ENCODE assay signal across 8 cellular contexts in the genomic region with DNA sequence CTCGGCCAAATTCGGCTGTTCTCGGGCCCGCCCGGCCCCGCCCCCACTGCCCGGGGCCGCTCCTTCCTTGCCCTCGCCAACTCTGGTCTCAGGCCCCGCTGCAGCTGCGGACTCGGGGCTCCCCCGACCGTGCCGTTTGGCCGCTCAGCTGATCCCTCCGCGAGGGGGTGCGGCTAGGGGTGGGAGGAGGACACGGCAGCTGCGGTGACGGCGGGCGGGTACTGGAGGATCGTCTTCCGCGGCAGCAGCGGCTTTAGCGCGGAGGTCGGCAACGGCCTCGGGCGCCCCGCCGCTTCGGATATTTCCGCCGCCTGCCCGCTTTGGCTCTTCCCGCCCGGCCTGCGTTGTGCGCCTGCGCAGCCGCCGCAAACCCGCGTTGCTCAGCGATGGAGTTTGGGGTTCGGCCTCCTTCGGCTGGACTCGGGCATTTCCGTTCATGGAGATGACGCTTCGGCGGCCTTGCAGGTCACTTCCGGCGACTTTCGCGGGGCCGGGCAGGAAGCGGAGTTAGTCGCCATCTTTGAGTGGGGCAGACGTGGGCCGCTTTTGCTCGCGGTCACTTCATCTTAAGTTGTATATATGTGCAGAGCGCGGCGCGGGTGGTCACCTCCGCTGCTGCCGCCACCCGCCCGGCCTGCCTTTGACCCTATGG. TPM values are rescaled to one million over a fixed set of nuclear protein-coding genes. Genes with fewer than 3 reads are reported as not detected.
DNase-seq lines count a peak whose midpoint lies in the region; ATAC-seq and TF ChIP-seq lines count a peak whose summit lies in the region.

No MANE protein-coding gene starts in this region.

- peak; percentile 73 for ATAC-seq in activated T-helper 17 cell treated with anti-CD3 and anti-CD28 coated beads, Interleukin-2, amount 50 U/mL, for 72 hours (replicated peaks)
- peak; percentile 82 for ATAC-seq in gastroesophageal sphincter

- H3K27ac ChIP-seq in DOHH2 (ENCODE audit: low read depth, low read length) (peak overlapping the region; percentile 91), GM23248 (peak overlapping the region; percentile 96), gastroesophageal sphincter (peak overlapping the region; percentile 88 to 100 (median 100)), tibial artery (peak overlapping the region; percentile 99 to 100)

- H3K79me2 ChIP-seq in DOHH2 (ENCODE audit: control insufficient read depth, low read length): peaks cover 51% of the 10 kb centered on the region
- peaks cover 39% of the 10 kb centered on the region for H3K79me2 ChIP-seq in GM23248 (ENCODE audit: insufficient read depth)
- peaks cover 54% of the 10 kb centered on the region for H3K79me2 ChIP-seq in Loucy (ENCODE audit: insufficient read depth, low read length)

- peak overlapping the region; percentile 96 for H3K9ac ChIP-seq in GM23248
- H3K9ac ChIP-seq in Loucy (ENCODE audit: low read depth, low read length, poor library complexity, severe bottlenecking): peak overlapping the region; percentile 99

- DNase-seq in GM23248: peak; percentile 99
- peak; percentile 100 for DNase-seq in osteocyte (ENCODE audit: extremely low spot score, unreplicated experiment)
- DNase-seq in tibial artery: peak; percentile 98 to 99
- no peak for DNase-seq in kidney glomerular epithelial cell (lab: John Stamatoyannopoulos, UW)

- 0 to 1% methylated on average over 49 to 59 of the region's 76 CpGs for WGBS in GM23248 (ENCODE audit: low coverage in 1 of 2, low lambda C conversion rate in 2 of 2, missing lambda C conversion rate in 2 of 2), 2 experiments
- WGBS in gastroesophageal sphincter (ENCODE audit: low coverage in 1 of 2), 2 donors: 0% methylated on average over 1 to 2 of the region's 76 CpGs

- peak overlapping the region; percentile 100 for H3K27ac Mint-ChIP-seq in activated T-helper 17 cell treated with anti-CD3 and anti-CD28 coated beads, Interleukin-2, amount 50 U/mL, for 72 hours
- peak overlapping the region; percentile 99 for H3K27ac Mint-ChIP-seq in osteocyte (ENCODE audit: unreplicated experiment)

- H3K9me3 ChIP-seq in DOHH2 (ENCODE audit: control insufficient read depth, insufficient read depth, low read length) (no peaks in the 10 kb centered on the region), GM23248 (ENCODE audit: low read depth) (no peaks in the 10 kb centered on the region), Loucy (ENCODE audit: insufficient read depth, low read depth, low read length) (no peaks in the 10 kb centered on the region), gastroesophageal sphincter (no peaks in the 10 kb centered on the region), tibial artery (no peaks in the 10 kb centered on the region)

- H3K4me3 Mint-ChIP-seq in activated T-helper 17 cell treated with anti-CD3 and anti-CD28 coated beads, Interleukin-2, amount 50 U/mL, for 72 hours: peak overlapping the region; percentile 100
- peak overlapping the region; percentile 97 for H3K4me3 Mint-ChIP-seq in osteocyte (ENCODE audit: unreplicated experiment)

- H3F3A ChIP-seq in DOHH2 (ENCODE audit: control insufficient read depth, insufficient read depth) (peaks cover 38% of the 10 kb centered on the region), GM23248 (ENCODE audit: insufficient read depth) (peaks cover 34% of the 10 kb centered on the region), Loucy (ENCODE audit: low read depth) (peaks cover 16% of the 10 kb centered on the region; the same call in 1 of the 2 replicates)

- H3K4me1 Mint-ChIP-seq in activated T-helper 17 cell treated with anti-CD3 and anti-CD28 coated beads, Interleukin-2, amount 50 U/mL, for 72 hours: peaks cover 28% of the 10 kb centered on the region
- peaks cover 44% of the 10 kb centered on the region for H3K4me1 Mint-ChIP-seq in osteocyte (ENCODE audit: unreplicated experiment)

- in situ Hi-C loops in GM23248 (cut with MboI): no loop called here

- H3K4me3 ChIP-seq in DOHH2 (ENCODE audit: low read length) (peak overlapping the region; percentile 92), GM23248 (peak overlapping the region; percentile 83), Loucy (ENCODE audit: low read length, poor library complexity, severe bottlenecking) (peak overlapping the region; percentile 90), gastroesophageal sphincter (peak overlapping the region; percentile 52 to 91), tibial artery (peak overlapping the region; percentile 89 to 90)

- H3K36me3 ChIP-seq in DOHH2 (ENCODE audit: control insufficient read depth, low read length) (peaks cover 43% of the 10 kb centered on the region), GM23248 (ENCODE audit: low read depth) (peaks cover 3% of the 10 kb centered on the region; the same call in 1 of the 2 replicates), Loucy (ENCODE audit: insufficient read depth, low read length) (peaks cover 9% of the 10 kb centered on the region; the same call in 1 of the 2 replicates), gastroesophageal sphincter (peaks cover 0 to 18% of the 10 kb centered on the region in 2 donors), tibial artery (peaks cover 11 to 17% (median 17%) of the 10 kb centered on the region in 3 donors)

- no peaks in the 10 kb centered on the region for H3K27me3 Mint-ChIP-seq in activated T-helper 17 cell treated with anti-CD3 and anti-CD28 coated beads, Interleukin-2, amount 50 U/mL, for 72 hours
- no peaks in the 10 kb centered on the region for H3K27me3 Mint-ChIP-seq in osteocyte (ENCODE audit: unreplicated experiment)

- H4K20me1 ChIP-seq in DOHH2 (ENCODE audit: control insufficient read depth, insufficient read depth, low read depth, low read length) (no peaks in the 10 kb centered on the region), GM23248 (ENCODE audit: insufficient read depth) (no peaks in the 10 kb centered on the region), Loucy (ENCODE audit: insufficient read depth, low read length, poor library complexity, severe bottlenecking) (peaks cover 39% of the 10 kb centered on the region)

- H3K4me2 ChIP-seq in DOHH2 (ENCODE audit: low read length) (peak overlapping the region; percentile 95), GM23248 (ENCODE audit: unreplicated experiment) (peak overlapping the region; percentile 91), Loucy (ENCODE audit: low read depth, low read length, poor library complexity, severe bottlenecking) (peak overlapping the region; percentile 96)

- TF ChIP-seq POLR2A in gastroesophageal sphincter (IDR thresholded peaks at IDR 0.05): peak; percentile 3 to 58

- intact Hi-C loops in tibial artery (cut with DNase I; ENCODE audit: low total_unique reads): no loop called here

- peaks cover 66% of the 10 kb centered on the region for H3K36me3 Mint-ChIP-seq in activated T-helper 17 cell treated with anti-CD3 and anti-CD28 coated beads, Interleukin-2, amount 50 U/mL, for 72 hours (ENCODE audit: low read depth)
- peaks cover 13% of the 10 kb centered on the region for H3K36me3 Mint-ChIP-seq in osteocyte (ENCODE audit: unreplicated experiment)

- 0 out of 2 replicates have a peak, but pooled peaks cover 2% of the 10 kb centered on the region for H3K27me3 ChIP-seq in DOHH2 (ENCODE audit: control insufficient read depth, low read length)
- no peaks in the 10 kb centered on the region for H3K27me3 ChIP-seq in GM23248 (replicated peaks; ENCODE audit: insufficient read depth)
- H3K27me3 ChIP-seq in Loucy (ENCODE audit: insufficient read depth, low read length, poor library complexity, severe bottlenecking): no peaks in the 10 kb centered on the region
- H3K27me3 ChIP-seq in gastroesophageal sphincter: no peaks in the 10 kb centered on the region
- no peaks in the 10 kb centered on the region for H3K27me3 ChIP-seq in tibial artery

- H2AFZ ChIP-seq in GM23248: peak overlapping the region; percentile 74
- H2AFZ ChIP-seq in Loucy (ENCODE audit: low read length): peak overlapping the region; percentile 71; the same call in 1 of the 2 replicates

- H3K9me2 ChIP-seq in DOHH2 (replicated peaks; ENCODE audit: control insufficient read depth, low read length) (no peaks in the 10 kb centered on the region), GM23248 (ENCODE audit: insufficient read depth) (no peaks in the 10 kb centered on the region), Loucy (replicated peaks; ENCODE audit: low read depth, low read length) (no peaks in the 10 kb centered on the region)

- TF ChIP-seq EP300 in gastroesophageal sphincter (IDR thresholded peaks at IDR 0.05): no peak

- H3K9me3 Mint-ChIP-seq in activated T-helper 17 cell treated with anti-CD3 and anti-CD28 coated beads, Interleukin-2, amount 50 U/mL, for 72 hours: no peaks in the 10 kb centered on the region
- no peaks in the 10 kb centered on the region for H3K9me3 Mint-ChIP-seq in osteocyte (ENCODE audit: unreplicated experiment)

- H3K4me1 ChIP-seq in DOHH2 (ENCODE audit: control insufficient read depth, low read length) (peaks cover 75% of the 10 kb centered on the region), GM23248 (ENCODE audit: insufficient read depth) (peaks cover 32% of the 10 kb centered on the region), Loucy (ENCODE audit: insufficient read depth, low read length, poor library complexity, severe bottlenecking) (peaks cover 44% of the 10 kb centered on the region), gastroesophageal sphincter (peaks cover 10 to 79% (median 58%) of the 10 kb centered on the region in 3 donors), tibial artery (peaks cover 0 to 73% (median 65%) of the 10 kb centered on the region in 4 donors)

- TF ChIP-seq CTCF in DOHH2 (IDR thresholded peaks at IDR 0.05; ENCODE audit: low read depth, low read length, poor library complexity, severe bottlenecking) (no peak), Loucy (conservative IDR thresholded peaks at IDR 0.05; ENCODE audit: low read length) (no peak), gastroesophageal sphincter (IDR thresholded peaks at IDR 0.05) (peak in 1 of 4 experiments; percentile 16), osteocyte (IDR thresholded peaks at IDR 0.05) (no peak), tibial artery (IDR thresholded peaks at IDR 0.05) (no peak)

RNA-seq across cellular contexts. Expression of a gene that starts 0.3 kb away (rescaled TPM):
- total RNA-seq in GM23248 (2014; rRNA removed; shearing (Covaris generic)): 60.3 and 60.4 TPM in 2 replicates
- 8.7 and 13.9 TPM in 2 replicates for polyA plus RNA-seq in GM23248 (2016; fragmentation: Nextera tagmentation; extraction: Ambion mirVana)
- 100 to 1,000 TPM; 102 to 141 TPM for total RNA-seq in activated T-helper 17 cell treated with anti-CD3 and anti-CD28 coated beads, Interleukin-2, amount 50 U/mL, for 72 hours
- total RNA-seq in gastroesophageal sphincter (10 to 100 TPM; 28.1 to 43.6 (median 37.8) TPM), osteocyte (76.2 and 78.3 TPM in 2 replicates)

RNA-seq across cellular contexts. Expression of a gene that starts 3.8 kb away (rescaled TPM):
- total RNA-seq in GM23248 (2014; rRNA removed; shearing (Covaris generic)): 88.6 and 89.2 TPM in 2 replicates
- polyA plus RNA-seq in GM23248 (2016; fragmentation: Nextera tagmentation; extraction: Ambion mirVana): 186 and 193 TPM in 2 replicates
- 10 to 100 TPM; 79.0 to 95.8 TPM for total RNA-seq in activated T-helper 17 cell treated with anti-CD3 and anti-CD28 coated beads, Interleukin-2, amount 50 U/mL, for 72 hours
- total RNA-seq in gastroesophageal sphincter (100 to 1,000 TPM in 3 of 4 donors, 10 to 100 TPM in 1; 100.0 to 155 (median 126) TPM), osteocyte (130 and 132 TPM in 2 replicates)

RNA-seq across cellular contexts. Expression of a gene that starts 14.4 kb away (rescaled TPM):
- total RNA-seq in GM23248 (2014; rRNA removed; shearing (Covaris generic)): 20.8 and 32.1 TPM in 2 replicates
- polyA plus RNA-seq in GM23248 (2016; fragmentation: Nextera tagmentation; extraction: Ambion mirVana): 6.7 and 9.0 TPM in 2 replicates
- total RNA-seq in activated T-helper 17 cell treated with anti-CD3 and anti-CD28 coated beads, Interleukin-2, amount 50 U/mL, for 72 hours: 10 to 100 TPM; 26.6 to 57.9 TPM
- total RNA-seq in gastroesophageal sphincter: 10 to 100 TPM; 13.4 to 43.7 (median 22.4) TPM
- 25.3 and 30.9 TPM in 2 replicates for total RNA-seq in osteocyte

RNA-seq across cellular contexts. Expression of a gene that starts 14.9 kb away (rescaled TPM):
- 263 and 319 TPM in 2 replicates for total RNA-seq in GM23248 (2014; rRNA removed; shearing (Covaris generic))
- 61.5 and 62.0 TPM in 2 replicates for polyA plus RNA-seq in GM23248 (2016; fragmentation: Nextera tagmentation; extraction: Ambion mirVana)
- 100 to 1,000 TPM; 336 to 455 TPM for total RNA-seq in activated T-helper 17 cell treated with anti-CD3 and anti-CD28 coated beads, Interleukin-2, amount 50 U/mL, for 72 hours
- 100 to 1,000 TPM; 171 to 274 (median 196) TPM for total RNA-seq in gastroesophageal sphincter
- total RNA-seq in osteocyte: 333 and 354 TPM in 2 replicates

RNA-seq across cellular contexts. Expression of a gene that starts 39.1 kb away (rescaled TPM):
- 5.9 and 9.0 TPM in 2 replicates for total RNA-seq in GM23248 (2014; rRNA removed; shearing (Covaris generic))
- polyA plus RNA-seq in GM23248 (2016; fragmentation: Nextera tagmentation; extraction: Ambion mirVana): 16.0 and 17.9 TPM in 2 replicates
- total RNA-seq in activated T-helper 17 cell treated with anti-CD3 and anti-CD28 coated beads, Interleukin-2, amount 50 U/mL, for 72 hours: 10 to 100 TPM; 11.0 to 14.3 TPM
- total RNA-seq in gastroesophageal sphincter (10 to 100 TPM in 3 of 4 donors, 1 to 10 TPM in 1; 9.8 to 14.0 (median 13.4) TPM), osteocyte (16.7 and 17.2 TPM in 2 replicates)
